In the genomic region with DNA sequence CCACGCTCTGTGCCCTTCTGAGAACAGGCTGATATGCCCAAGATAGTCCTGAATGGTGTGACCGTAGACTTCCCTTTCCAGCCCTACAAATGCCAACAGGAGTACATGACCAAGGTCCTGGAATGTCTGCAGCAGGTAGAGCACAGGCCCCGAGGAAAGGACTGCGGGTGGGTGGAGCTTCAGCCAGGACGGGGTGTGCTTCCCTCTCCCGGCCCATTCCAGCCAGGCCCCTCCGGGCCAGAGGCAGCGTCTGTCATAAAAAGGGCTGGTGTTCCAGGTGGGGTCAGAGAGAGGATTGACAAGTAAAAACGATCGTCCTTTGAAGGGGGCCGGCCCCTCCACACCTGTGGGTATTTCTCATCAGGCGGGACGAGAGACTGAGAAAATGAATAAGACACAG, we compare ENCODE assay signal across 9 cellular contexts. TPM values are rescaled to one million over a fixed set of nuclear protein-coding genes. Genes with fewer than 3 reads are reported as not detected.
DNase-seq lines count a peak whose midpoint lies in the region; ATAC-seq and TF ChIP-seq lines count a peak whose summit lies in the region.
"Had no signal": no experiment of that assay in that cellular context is flagged by ENCODE, and none has a peak within 500 bp of the region (broad histone marks: within the 10 kb centered on the region; RNA-seq: fewer than 3 reads in every experiment).

No MANE protein-coding gene starts in this region.

- DNase-seq in CD4-positive, alpha-beta T cell, result no peak
- no peak for DNase-seq in NT2/D1 (ENCODE audit: low read depth, low spot score)
- no peak for DNase-seq in endothelial cell (ENCODE audit: low spot score)
- DNase-seq in osteoblast (ENCODE audit: insufficient read length, low spot score, missing footprints), result peak; percentile 89
- DNase-seq in NCI-H524 (lab: John Stamatoyannopoulos, UW), result no peak
- no peak for DNase-seq in NCI-H2107 (lab: John Stamatoyannopoulos, UW)
- no peak for DNase-seq in HuH-7.5 (ENCODE audit: low spot score)
- no peak for DNase-seq in H4 (ENCODE audit: low spot score)
- DNase-seq: NCI-H526 had no signal

- H3K4me1 Mint-ChIP-seq in CD4-positive, alpha-beta T cell (ENCODE audit: low read depth), result peaks cover 32% of the 10 kb centered on the region
- H3K4me1 Mint-ChIP-seq in endothelial cell (ENCODE audit: unreplicated experiment), result peaks cover 18% of the 10 kb centered on the region

- no peak for ATAC-seq in CD4-positive, alpha-beta T cell (ENCODE audit: poor library complexity)

- no peaks in the 10 kb centered on the region for H3K27me3 Mint-ChIP-seq in CD4-positive, alpha-beta T cell
- peaks cover 15% of the 10 kb centered on the region for H3K27me3 Mint-ChIP-seq in endothelial cell (ENCODE audit: unreplicated experiment)

- H3K27ac Mint-ChIP-seq in CD4-positive, alpha-beta T cell, result no peak overlapping the region
- H3K27ac Mint-ChIP-seq in endothelial cell (ENCODE audit: unreplicated experiment), result no peak overlapping the region

- peaks cover 18% of the 10 kb centered on the region for H3K36me3 Mint-ChIP-seq in CD4-positive, alpha-beta T cell (ENCODE audit: low read depth)
- no peaks in the 10 kb centered on the region for H3K36me3 Mint-ChIP-seq in endothelial cell (ENCODE audit: low read depth, unreplicated experiment)

- H3K36me3 ChIP-seq in NT2/D1 (ENCODE audit: insufficient read depth, insufficient read length, low read length) (peaks cover 53% of the 10 kb centered on the region), osteoblast (ENCODE audit: insufficient read depth, low read length) (peaks cover 34% of the 10 kb centered on the region)

- no peaks in the 10 kb centered on the region for H3K9me3 ChIP-seq in CD4-positive, alpha-beta T cell (ENCODE audit: control insufficient read depth, low read length)
- H3K9me3 ChIP-seq in NT2/D1 (ENCODE audit: insufficient read depth, low read length) (no peaks in the 10 kb centered on the region), osteoblast (ENCODE audit: low read depth, low read length) (no peaks in the 10 kb centered on the region)

- H2AFZ ChIP-seq in osteoblast (ENCODE audit: low read length), result peak overlapping the region; percentile 99

- H4K20me1 ChIP-seq in osteoblast (ENCODE audit: insufficient read depth, low read length), result no peaks in the 10 kb centered on the region

- TF ChIP-seq CTCF in CD4-positive, alpha-beta T cell (IDR thresholded peaks at IDR 0.05), result no peak
- TF ChIP-seq CTCF in endothelial cell (IDR thresholded peaks at IDR 0.05; ENCODE audit: unreplicated experiment) (no peak), osteoblast (IDR thresholded peaks at IDR 0.05; ENCODE audit: extremely low read depth, low read depth, low read length) (no peak)

- intact Hi-C loops in CD4-positive, alpha-beta T cell (cut with DNase I, micrococcal nuclease), result loop anchor here (2.0 to 10.0 kb wide), 7 partner anchors 17 to 598 kb away; partner anchors contain the start of genes ABHD16B (in 1 of the 2), ARFRP1 (in 1 of the 2), LIME1 (in 1 of the 2) and PCMTD2 (in 1 of the 2)

- H3K4me1 ChIP-seq in NT2/D1 (ENCODE audit: insufficient read depth, insufficient read length) (peaks cover 17% of the 10 kb centered on the region), osteoblast (ENCODE audit: insufficient read depth, low read length) (peaks cover 14% of the 10 kb centered on the region)

- H3K9me3 Mint-ChIP-seq in CD4-positive, alpha-beta T cell, result no peaks in the 10 kb centered on the region
- H3K9me3 Mint-ChIP-seq in endothelial cell (ENCODE audit: unreplicated experiment), result no peaks in the 10 kb centered on the region

- POLR2A ChIA-PET in CD4-positive, alpha-beta T cell (lab: Charles Lee), result no interaction called here

- H3K4me3 ChIP-seq in NT2/D1 (ENCODE audit: insufficient read length, low read depth), result peak overlapping the region; percentile 79
- peak overlapping the region; percentile 99 for H3K4me3 ChIP-seq in osteoblast (ENCODE audit: insufficient read depth, low read length)

- peaks cover 42% of the 10 kb centered on the region for H3K79me2 ChIP-seq in osteoblast (ENCODE audit: insufficient read depth, low read length)

- CTCF ChIA-PET in CD4-positive, alpha-beta T cell (lab: Charles Lee), result no interaction called here

- peak overlapping the region; percentile 94 for H3K9ac ChIP-seq in NT2/D1 (ENCODE audit: insufficient read length, low read depth)

- H3K27ac ChIP-seq in CD4-positive, alpha-beta T cell (ENCODE audit: low read depth, low read length), result no peak overlapping the region
- H3K27ac ChIP-seq in osteoblast (ENCODE audit: low read depth, low read length), result peak overlapping the region; percentile 44

- H3K4me2 ChIP-seq in osteoblast (ENCODE audit: insufficient read depth, low read length), result peak overlapping the region; percentile 97

- H3K4me3 Mint-ChIP-seq in CD4-positive, alpha-beta T cell, result peak overlapping the region; percentile 98
- peak overlapping the region; percentile 96 for H3K4me3 Mint-ChIP-seq in endothelial cell (ENCODE audit: unreplicated experiment)

- H3K27me3 ChIP-seq in CD4-positive, alpha-beta T cell (ENCODE audit: control insufficient read depth, insufficient read depth, low read length), result no peaks in the 10 kb centered on the region
- no peaks in the 10 kb centered on the region for H3K27me3 ChIP-seq in NT2/D1 (ENCODE audit: insufficient read depth, insufficient read length)
- H3K27me3 ChIP-seq in osteoblast (ENCODE audit: insufficient read depth, low read length), result no peaks in the 10 kb centered on the region

RNA-seq across cellular contexts. Expression of gene RTEL1, which starts 1.3 kb away (rescaled TPM):
- total RNA-seq in CD4-positive, alpha-beta T cell, result 10 to 100 TPM; 25.5 to 27.6 TPM
- total RNA-seq in endothelial cell (ENCODE audit: unreplicated experiment) (20.2 TPM), osteoblast (10.9 and 11.8 TPM in 2 replicates)
- 8.6 and 11.6 TPM in 2 replicates for total RNA-seq in H4 (2014; rRNA removed; shearing (Covaris generic))

RNA-seq across cellular contexts. Expression of gene STMN3, which starts 6.1 kb away (rescaled TPM):
- total RNA-seq in CD4-positive, alpha-beta T cell, result 100 to 1,000 TPM; 122 to 127 TPM
- total RNA-seq in endothelial cell (ENCODE audit: unreplicated experiment) (12.8 TPM), osteoblast (1.1 and 2.1 TPM in 2 replicates)
- 9.4 and 18.9 TPM in 2 replicates for total RNA-seq in H4 (2014; rRNA removed; shearing (Covaris generic))

RNA-seq across cellular contexts. Expression of gene GMEB2, which starts 32.5 kb away (rescaled TPM):
- total RNA-seq in CD4-positive, alpha-beta T cell, result 10 to 100 TPM; 32.9 to 34.0 TPM
- total RNA-seq in endothelial cell (ENCODE audit: unreplicated experiment) (11.2 TPM), osteoblast (7.4 and 9.4 TPM in 2 replicates)
- total RNA-seq in H4 (2014; rRNA removed; shearing (Covaris generic)), result 5.5 and 6.0 TPM in 2 replicates

RNA-seq across cellular contexts. Expression of gene TNFRSF6B, which starts 37.1 kb away (rescaled TPM):
- 1 to 10 TPM; 2.5 to 2.6 TPM for total RNA-seq in CD4-positive, alpha-beta T cell
- not detected for total RNA-seq in endothelial cell (ENCODE audit: unreplicated experiment)
- total RNA-seq in osteoblast, result 2.1 and 2.9 TPM in 2 replicates
- total RNA-seq in H4 (2014; rRNA removed; shearing (Covaris generic)), result 0.10 and 0.39 TPM in 2 replicates

RNA-seq across cellular contexts. Expression of gene ARFRP1, which starts 48.4 kb away (rescaled TPM):
- total RNA-seq in CD4-positive, alpha-beta T cell, result 10 to 100 TPM; 34.5 to 35.7 TPM
- total RNA-seq in endothelial cell (ENCODE audit: unreplicated experiment) (33.4 TPM), osteoblast (21.7 and 23.0 TPM in 2 replicates)
- 24.6 and 36.0 TPM in 2 replicates for total RNA-seq in H4 (2014; rRNA removed; shearing (Covaris generic))
